Comparison of ENCODE assay signal across 1 cellular context in genomic region chr10:4678023-4678950, GRCh38.
TF ChIP-seq lines count a peak whose summit lies in the region.

No MANE protein-coding gene starts in this region.

TF ChIP-seq in SK-N-SH, 30 proteins besides CTCF, POLR2A, EP300 and RAD21 (continued from another document):
- TF ChIP-seq MEF2A (IDR thresholded peaks at IDR 0.05; ENCODE audit: borderline replicate concordance, low read depth) (no peak), TAF1 (IDR thresholded peaks at IDR 0.05; ENCODE audit: borderline replicate concordance, low read depth, low read length) (no peak), JUND (IDR thresholded peaks at IDR 0.05) (no peak), SMC3 (IDR thresholded peaks at IDR 0.05; ENCODE audit: low read depth, low read length) (no peak), USF2 (IDR thresholded peaks at IDR 0.05; ENCODE audit: borderline replicate concordance, low read depth, low read length) (no peak), POLR2AphosphoS5 (IDR thresholded peaks at IDR 0.05; ENCODE audit: low read depth, low read length) (no peak), FOSL2 (IDR thresholded peaks at IDR 0.05; ENCODE audit: borderline replicate concordance, low read depth) (no peak)
